In the genomic region with DNA sequence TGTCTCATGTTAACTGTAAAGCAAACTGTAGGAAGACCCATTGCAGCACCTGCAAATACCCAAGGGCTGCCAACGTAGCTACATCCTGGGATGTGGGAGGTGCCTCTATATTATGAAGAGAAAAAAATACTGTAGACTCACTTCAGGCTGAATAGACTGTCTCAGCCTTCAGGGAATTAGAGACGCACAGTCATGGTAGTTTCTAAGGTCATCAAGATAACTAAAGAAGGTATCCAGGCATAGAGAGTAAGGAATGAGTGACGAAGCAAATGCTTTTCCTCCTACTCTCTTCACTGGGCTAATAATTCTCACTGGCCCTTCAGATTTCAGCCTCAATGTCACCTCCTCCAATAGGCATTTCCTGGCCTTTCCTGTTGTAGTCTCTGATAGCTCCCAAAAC, we compare ENCODE assay signal across 38 cellular contexts.
DNase-seq lines count a peak whose midpoint lies in the region; ATAC-seq and TF ChIP-seq lines count a peak whose summit lies in the region.
"Had no signal": no experiment of that assay in that cellular context is flagged by ENCODE, and none has a peak within 500 bp of the region (broad histone marks: within the 10 kb centered on the region; RNA-seq: fewer than 3 reads in every experiment).

No MANE protein-coding gene starts in this region.

- H3K23ac ChIP-seq in IMR-90 (ENCODE audit: low read depth, low read length) = no peak overlapping the region
- no peak overlapping the region for H3K23ac ChIP-seq in trophoblast cell (ENCODE audit: low read length)

- H3K14ac ChIP-seq in IMR-90 (replicated peaks; ENCODE audit: low read depth, low read length) (no peak overlapping the region), trophoblast cell (ENCODE audit: low read length) (no peak overlapping the region)

- no TSS peak for BruUV-seq in IMR-90 (replicated peaks; lab: Mats Ljungman, UMichigan)

- H3K56ac ChIP-seq in IMR-90 (ENCODE audit: extremely low read depth, insufficient read depth, low read length) = no peak overlapping the region

- TF ChIP-seq CTCF in IMR-90 (conservative IDR thresholded peaks at IDR 0.05; ENCODE audit: low read depth, low read length) = no peak

- H4K8ac ChIP-seq in IMR-90 (ENCODE audit: low read depth in 2 of 2, low read length in 2 of 2) (no peak overlapping the region), trophoblast cell (ENCODE audit: low read depth, low read length) (no peak overlapping the region)

- no peak overlapping the region for H4K5ac ChIP-seq in IMR-90 (ENCODE audit: low read depth, low read length)

- H3K27me3 ChIP-seq in IMR-90 (ENCODE audit: control insufficient read depth, insufficient read depth, low read length) (no peaks in the 10 kb centered on the region), trophoblast cell (ENCODE audit: insufficient read depth, low read length) (no peaks in the 10 kb centered on the region)
- H3K27me3 ChIP-seq: BLaER1 treated with 17β-estradiol and CSF1 and Interleukin-3, amounts not matched to agents 10 nM and 100 nM; esophagus squamous epithelium; sigmoid colon; thyroid gland; vagina had no signal

- H3K18ac ChIP-seq in IMR-90 (ENCODE audit: low read depth, low read length) (no peak overlapping the region), trophoblast cell (ENCODE audit: low read length) (no peak overlapping the region)

- H4K91ac ChIP-seq in IMR-90 (ENCODE audit: insufficient read depth, low read depth, low read length) = no peak overlapping the region
- H4K91ac ChIP-seq in trophoblast cell (ENCODE audit: low read depth, low read length) = no peak overlapping the region

- H3K4me3 ChIP-seq in IMR-90 (ENCODE audit: insufficient read depth, low read depth, low read length) (no peak overlapping the region), trophoblast cell (ENCODE audit: low read depth, low read length) (no peak overlapping the region)
- H3K4me3 ChIP-seq: BLaER1 treated with 17β-estradiol and CSF1 and Interleukin-3, amounts not matched to agents 10 nM and 100 nM; esophagus squamous epithelium; lower lobe of right lung; mucosa of descending colon; PC-9; psoas muscle; sigmoid colon; thyroid gland; vagina had no signal

- H2BK5ac ChIP-seq in IMR-90 (ENCODE audit: low read depth, low read length, poor library complexity, severe bottlenecking) (no peak overlapping the region), trophoblast cell (ENCODE audit: low read depth, low read length, poor library complexity) (peak overlapping the region; percentile 47)

- no peak overlapping the region for H2BK15ac ChIP-seq in IMR-90 (ENCODE audit: low read depth, low read length)

- H3K27ac ChIP-seq in IMR-90 (ENCODE audit: insufficient read depth, low read length) = no peak overlapping the region
- peak overlapping the region; percentile 76 for H3K27ac ChIP-seq in trophoblast cell (ENCODE audit: low read depth, low read length)
- H3K27ac ChIP-seq: BLaER1 treated with 17β-estradiol and CSF1 and Interleukin-3, amounts not matched to agents 10 nM and 100 nM; esophagus squamous epithelium; KMS-11; lower lobe of right lung; PC-9; psoas muscle; sigmoid colon; thyroid gland; vagina had no signal

- H2BK20ac ChIP-seq in IMR-90 (ENCODE audit: low read depth, low read length) = no peak overlapping the region

- no peak overlapping the region for H3K4me2 ChIP-seq in IMR-90 (ENCODE audit: low read depth, low read length)
- H3K4me2 ChIP-seq in trophoblast cell (ENCODE audit: low read length) = no peak overlapping the region
- H3K4me2 ChIP-seq: BLaER1 treated with 17β-estradiol and CSF1 and Interleukin-3, amounts not matched to agents 10 nM and 100 nM; KMS-11; PC-9 had no signal

- no peak overlapping the region for H3K4ac ChIP-seq in IMR-90 (ENCODE audit: low read depth, low read length)
- no peak overlapping the region for H3K4ac ChIP-seq in trophoblast cell (ENCODE audit: low read depth, low read length)

- no peak overlapping the region for H4K12ac ChIP-seq in trophoblast cell (ENCODE audit: low read depth, low read length)

- H3K9me1 ChIP-seq in IMR-90 (ENCODE audit: insufficient read depth, low read length) = peaks cover 14% of the 10 kb centered on the region

- intact Hi-C loops in IMR-90 (cut with micrococcal nuclease) (no loop called here), posterior vena cava (cut with DNase I) (no loop called here)

- POLR2A ChIA-PET in IMR-90 (lab: Charles Lee; ENCODE audit: unreplicated experiment) = no interaction called here

- H2AFZ ChIP-seq in IMR-90 (replicated peaks; ENCODE audit: low read length, poor library complexity) (no peak overlapping the region), trophoblast cell (ENCODE audit: insufficient read depth, low read length, poor library complexity) (no peak overlapping the region)
- H2AFZ ChIP-seq: PC-9 had no signal

- H3K79me2 ChIP-seq in trophoblast cell (ENCODE audit: control insufficient read depth, insufficient read depth, low read length, poor library complexity) = no peaks in the 10 kb centered on the region

- H2AK5ac ChIP-seq in IMR-90 (ENCODE audit: low read depth, low read length) = no peak overlapping the region
- no peak overlapping the region for H2AK5ac ChIP-seq in trophoblast cell (ENCODE audit: low read length)

- dilution Hi-C loops in IMR-90 (cut with HindIII; ENCODE audit: low sequenced_read_pairs, unreplicated experiment) = no loop called here

- DNase-seq in EH (ENCODE audit: low read depth) (peak; percentile 59), IMR-90 (peak; percentile 34), dermis blood vessel endothelial cell (peak; percentile 42), trophoblast cell (peak; percentile 52 to 84), activated T-cell treated with anti-CD3 and anti-CD28 coated beads for 4 hours (no peak), posterior vena cava (ENCODE audit: low spot score) (no peak), SHP77 treated with DMSO at 0.1 percent for 48 hours (lab: John Stamatoyannopoulos, UW) (no peak)
- DNase-seq: activated CD4-positive, alpha-beta T cell treated with anti-CD3 and anti-CD28 coated beads for 48 hours; activated CD8-positive, alpha-beta memory T cell treated with anti-CD3 and anti-CD28 coated beads for 24 hours; activated effector memory CD4-positive, alpha-beta T cell treated with anti-CD3 and anti-CD28 coated beads, Interleukin-2, amount 50 U/mL, for 16 hours; activated naive CD8-positive, alpha-beta T cell treated with anti-CD3 and anti-CD28 coated beads for 36 hours; activated T-cell treated with anti-CD3 and anti-CD28 coated beads, Interleukin-2, amount 50 U/mL, for 1 hour; aorta; Calu3; caudate nucleus; DMS79; endodermal cell; esophagus squamous epithelium; kidney glomerular epithelial cell; lower lobe of right lung; MM.1S; mucosa of descending colon; natural killer cell; NCI-H1105 treated with DMSO at 0.1 percent for 48 hours; NCI-H2029 treated with DMSO at 0.1 percent for 48 hours; NCI-H526; NK-92 treated with Interleukin-12 subunit alpha and Interleukin-12 subunit beta, amount 100 ng/mL, for 24 hours; nucleus accumbens; psoas muscle; sigmoid colon; stimulated activated CD4-positive, alpha-beta T cell treated with anti-CD3 and anti-CD28 coated beads, Interleukin-4, amount 100 ng/mL, for 24 hours; SW 1271; thyroid gland had no signal

- H3K36me3 ChIP-seq in IMR-90 (ENCODE audit: control insufficient read depth, insufficient read depth, low read length) (no peaks in the 10 kb centered on the region), trophoblast cell (ENCODE audit: control insufficient read depth in 1 of 2, insufficient read depth in 2 of 2, low read length in 2 of 2) (no peaks in the 10 kb centered on the region)
- H3K36me3 ChIP-seq: BLaER1 treated with 17β-estradiol and CSF1 and Interleukin-3, amounts not matched to agents 10 nM and 100 nM; esophagus squamous epithelium; lower lobe of right lung; sigmoid colon; thyroid gland; vagina had no signal

- H3K79me1 ChIP-seq in IMR-90 (ENCODE audit: low read depth in 1 of 2, low read length in 2 of 2) (no peaks in the 10 kb centered on the region), trophoblast cell (ENCODE audit: low read length) (peaks cover 14% of the 10 kb centered on the region)

- H3K9ac ChIP-seq in IMR-90 (ENCODE audit: low read depth, low read length) (no peak overlapping the region), trophoblast cell (ENCODE audit: low read length) (no peak overlapping the region)
- H3K9ac ChIP-seq: BLaER1 treated with 17β-estradiol and CSF1 and Interleukin-3, amounts not matched to agents 10 nM and 100 nM; KMS-11 had no signal

- no CpG with 5 or more reads among the region's 3 CpGs for WGBS in IMR-90 (ENCODE audit: extremely low coverage in 2 of 2, insufficient read length in 1 of 2), 2 experiments
- no CpG with 5 or more reads among the region's 3 CpGs for WGBS in trophoblast cell (ENCODE audit: extremely low coverage, insufficient coverage, insufficient read length)

- no peaks in the 10 kb centered on the region for H3K9me3 ChIP-seq in IMR-90 (ENCODE audit: control insufficient read depth, insufficient read depth, low read length)
- no peaks in the 10 kb centered on the region for H3K9me3 ChIP-seq in trophoblast cell (ENCODE audit: insufficient read depth, low read depth, low read length)
- H3K9me3 ChIP-seq: esophagus squamous epithelium, lower lobe of right lung, mucosa of descending colon, psoas muscle, sigmoid colon, thyroid gland, vagina had no signal

- no peak for ATAC-seq in IMR-90 (ENCODE audit: low read depth)
- ATAC-seq: lower lobe of right lung, mucosa of descending colon, natural killer cell, psoas muscle, Right ventricle myocardium inferior had no signal

- CTCF ChIA-PET in IMR-90 (lab: Yijun Ruan, JAX) = no interaction called here

- peaks cover 13% of the 10 kb centered on the region for H3K4me1 ChIP-seq in IMR-90 (ENCODE audit: control insufficient read depth, insufficient read depth, low read length)
- H3K4me1 ChIP-seq in trophoblast cell (ENCODE audit: control insufficient read depth in 1 of 2, insufficient read depth in 2 of 2, low read length in 2 of 2) = peaks cover 20 to 21% of the 10 kb centered on the region in 2 experiments
- H3K4me1 ChIP-seq: BLaER1 treated with 17β-estradiol and CSF1 and Interleukin-3, amounts not matched to agents 10 nM and 100 nM; psoas muscle had no signal

- no peak overlapping the region for H2BK12ac ChIP-seq in trophoblast cell (ENCODE audit: low read length)

- in situ Hi-C loops in IMR-90 (cut with MboI; ENCODE audit: low sequenced_read_pairs) = no loop called here

- no peak for TF ChIP-seq RAD21 in IMR-90 (IDR thresholded peaks at IDR 0.05; ENCODE audit: low read length)

- H4K20me1 ChIP-seq in IMR-90 (ENCODE audit: insufficient read depth, low read length) = no peaks in the 10 kb centered on the region
- H4K20me1 ChIP-seq: BLaER1 treated with 17β-estradiol and CSF1 and Interleukin-3, amounts not matched to agents 10 nM and 100 nM had no signal

- no peak overlapping the region for H2BK120ac ChIP-seq in IMR-90 (ENCODE audit: low read depth, low read length)
- peak overlapping the region; percentile 84 for H2BK120ac ChIP-seq in trophoblast cell (ENCODE audit: insufficient read depth, low read length, poor library complexity)

- H2AK9ac ChIP-seq in IMR-90 (replicated peaks; ENCODE audit: low read depth, low read length, poor library complexity) = no peak overlapping the region

- TF ChIP-seq POLR2A in IMR-90 (IDR thresholded peaks at IDR 0.05; ENCODE audit: low read depth, low read length) = no peak

TF ChIP-seq in IMR-90, 13 proteins besides CTCF, POLR2A, EP300 and RAD21 (continues in another document):
- TF ChIP-seq FOS (IDR thresholded peaks at IDR 0.05; ENCODE audit: low read depth, low read length) (no peak), RFX5 (IDR thresholded peaks at IDR 0.05; ENCODE audit: low read depth, low read length) (no peak)

Comparison
In these comparisons a context has a peak if more than half of its experiments do, and no peak if none do; other contexts are left out.
1. DNase-seq: peak in EH (single experiment), IMR-90 (single experiment), dermis blood vessel endothelial cell (single experiment) and trophoblast cell (2 of 2); none in activated T-cell treated with anti-CD3 and anti-CD28 coated beads for 4 hours (single experiment), posterior vena cava (single experiment) and SHP77 treated with DMSO at 0.1 percent for 48 hours (single experiment).